ENCODE assay signal across 1 cellular context in the genomic region with DNA sequence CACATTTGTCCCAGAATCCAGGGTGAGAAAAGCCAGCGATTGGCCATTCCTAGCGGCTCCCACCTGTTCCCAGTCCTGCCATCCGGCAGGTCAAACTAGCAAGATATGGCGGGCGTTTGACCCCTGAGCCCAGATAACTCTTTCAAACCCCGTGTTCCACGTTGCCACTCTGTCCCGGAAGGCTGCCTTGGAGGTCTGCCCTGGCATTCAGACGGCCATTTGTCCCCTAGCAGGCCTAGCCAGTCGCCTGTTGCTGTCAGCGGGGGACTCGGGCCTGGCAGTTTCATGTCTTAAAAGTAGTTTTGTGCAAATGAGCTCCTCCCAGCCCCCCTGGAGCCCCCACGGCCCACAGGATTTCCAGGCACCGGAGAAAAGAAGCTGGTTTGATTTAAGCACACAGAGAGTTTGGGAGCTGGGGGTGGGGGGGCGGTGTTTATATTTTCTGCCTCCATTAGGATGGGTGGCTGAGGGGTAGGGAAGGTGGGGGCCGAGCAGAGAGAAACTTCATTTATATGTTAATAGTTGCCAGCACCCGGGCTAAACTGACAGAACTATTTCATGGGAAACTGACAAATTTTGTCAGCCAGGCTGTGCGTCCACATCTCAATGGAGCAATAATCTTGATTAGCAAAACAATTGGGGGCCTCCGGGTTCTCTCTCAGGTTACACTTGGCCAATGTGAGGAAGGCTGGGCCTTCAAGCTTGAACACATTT.
TF ChIP-seq lines count a peak whose summit lies in the region.

No MANE protein-coding gene starts in this region.

TF ChIP-seq in SK-N-SH treated with all-trans-retinoic acid at 6 μM for 48 hours, 23 proteins besides CTCF, POLR2A, EP300 and RAD21:
- TF ChIP-seq, protein P1, sequence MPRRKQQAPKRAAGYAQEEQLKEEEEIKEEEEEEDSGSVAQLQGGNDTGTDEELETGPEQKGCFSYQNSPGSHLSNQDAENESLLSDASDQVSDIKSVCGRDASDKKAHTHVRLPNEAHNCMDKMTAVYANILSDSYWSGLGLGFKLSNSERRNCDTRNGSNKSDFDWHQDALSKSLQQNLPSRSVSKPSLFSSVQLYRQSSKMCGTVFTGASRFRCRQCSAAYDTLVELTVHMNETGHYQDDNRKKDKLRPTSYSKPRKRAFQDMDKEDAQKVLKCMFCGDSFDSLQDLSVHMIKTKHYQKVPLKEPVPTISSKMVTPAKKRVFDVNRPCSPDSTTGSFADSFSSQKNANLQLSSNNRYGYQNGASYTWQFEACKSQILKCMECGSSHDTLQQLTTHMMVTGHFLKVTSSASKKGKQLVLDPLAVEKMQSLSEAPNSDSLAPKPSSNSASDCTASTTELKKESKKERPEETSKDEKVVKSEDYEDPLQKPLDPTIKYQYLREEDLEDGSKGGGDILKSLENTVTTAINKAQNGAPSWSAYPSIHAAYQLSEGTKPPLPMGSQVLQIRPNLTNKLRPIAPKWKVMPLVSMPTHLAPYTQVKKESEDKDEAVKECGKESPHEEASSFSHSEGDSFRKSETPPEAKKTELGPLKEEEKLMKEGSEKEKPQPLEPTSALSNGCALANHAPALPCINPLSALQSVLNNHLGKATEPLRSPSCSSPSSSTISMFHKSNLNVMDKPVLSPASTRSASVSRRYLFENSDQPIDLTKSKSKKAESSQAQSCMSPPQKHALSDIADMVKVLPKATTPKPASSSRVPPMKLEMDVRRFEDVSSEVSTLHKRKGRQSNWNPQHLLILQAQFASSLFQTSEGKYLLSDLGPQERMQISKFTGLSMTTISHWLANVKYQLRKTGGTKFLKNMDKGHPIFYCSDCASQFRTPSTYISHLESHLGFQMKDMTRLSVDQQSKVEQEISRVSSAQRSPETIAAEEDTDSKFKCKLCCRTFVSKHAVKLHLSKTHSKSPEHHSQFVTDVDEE (CRISPR knock-in tag; IDR thresholded peaks at IDR 0.05): no peak
- TF ChIP-seq CSDC2 (CRISPR knock-in tag; IDR thresholded peaks at IDR 0.05) (no peak), ESRRG (CRISPR knock-in tag; IDR thresholded peaks at IDR 0.05) (no peak), RARB (CRISPR knock-in tag; IDR thresholded peaks at IDR 0.05) (no peak), PPARA (CRISPR knock-in tag; IDR thresholded peaks at IDR 0.05; ENCODE audit: borderline replicate concordance) (no peak), TOX (CRISPR knock-in tag; IDR thresholded peaks at IDR 0.05; ENCODE audit: borderline replicate concordance) (no peak)
